ENCODE assay signal across 8 cellular contexts in the genomic region with DNA sequence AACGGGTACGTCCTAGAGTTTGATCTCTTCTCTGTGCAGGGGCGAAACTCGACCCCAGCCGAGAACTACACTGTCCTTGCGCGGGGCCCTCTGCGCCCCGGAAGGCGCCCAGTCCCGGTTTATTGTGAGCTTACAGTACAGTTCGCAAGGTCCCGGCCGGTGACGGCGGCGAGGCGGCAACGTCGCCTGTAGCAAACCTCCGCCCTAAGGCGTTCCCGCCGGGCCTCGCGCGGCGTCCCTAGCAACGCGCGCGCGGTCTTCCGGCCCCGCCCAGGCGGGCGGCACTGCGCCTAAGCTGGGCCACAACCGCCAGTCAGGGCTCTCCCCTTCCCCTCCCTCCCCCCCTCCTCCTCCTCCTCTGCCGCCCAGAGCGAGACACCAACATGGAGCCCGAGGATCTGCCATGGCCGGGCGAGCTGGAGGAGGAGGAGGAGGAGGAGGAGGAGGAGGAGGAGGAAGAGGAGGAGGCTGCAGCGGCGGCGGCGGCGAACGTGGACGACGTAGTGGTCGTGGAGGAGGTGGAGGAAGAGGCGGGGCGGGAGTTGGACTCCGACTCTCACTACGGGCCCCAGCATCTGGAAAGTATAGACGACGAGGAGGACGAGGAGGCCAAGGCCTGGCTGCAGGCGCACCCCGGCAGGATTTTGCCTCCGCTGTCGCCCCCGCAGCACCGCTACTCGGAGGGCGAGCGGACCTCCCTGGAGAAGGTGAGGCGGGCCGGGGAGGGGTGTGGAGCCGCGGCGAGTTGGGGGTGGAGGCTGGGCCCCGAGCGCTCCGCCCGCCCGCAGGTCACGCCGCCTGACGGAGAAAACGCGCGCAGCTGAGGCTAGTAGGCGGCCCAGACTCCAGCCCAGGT. TPM values are rescaled to one million over a fixed set of nuclear protein-coding genes. Genes with fewer than 3 reads are reported as not detected.
DNase-seq lines count a peak whose midpoint lies in the region; ATAC-seq and TF ChIP-seq lines count a peak whose summit lies in the region.

A gene with protein sequence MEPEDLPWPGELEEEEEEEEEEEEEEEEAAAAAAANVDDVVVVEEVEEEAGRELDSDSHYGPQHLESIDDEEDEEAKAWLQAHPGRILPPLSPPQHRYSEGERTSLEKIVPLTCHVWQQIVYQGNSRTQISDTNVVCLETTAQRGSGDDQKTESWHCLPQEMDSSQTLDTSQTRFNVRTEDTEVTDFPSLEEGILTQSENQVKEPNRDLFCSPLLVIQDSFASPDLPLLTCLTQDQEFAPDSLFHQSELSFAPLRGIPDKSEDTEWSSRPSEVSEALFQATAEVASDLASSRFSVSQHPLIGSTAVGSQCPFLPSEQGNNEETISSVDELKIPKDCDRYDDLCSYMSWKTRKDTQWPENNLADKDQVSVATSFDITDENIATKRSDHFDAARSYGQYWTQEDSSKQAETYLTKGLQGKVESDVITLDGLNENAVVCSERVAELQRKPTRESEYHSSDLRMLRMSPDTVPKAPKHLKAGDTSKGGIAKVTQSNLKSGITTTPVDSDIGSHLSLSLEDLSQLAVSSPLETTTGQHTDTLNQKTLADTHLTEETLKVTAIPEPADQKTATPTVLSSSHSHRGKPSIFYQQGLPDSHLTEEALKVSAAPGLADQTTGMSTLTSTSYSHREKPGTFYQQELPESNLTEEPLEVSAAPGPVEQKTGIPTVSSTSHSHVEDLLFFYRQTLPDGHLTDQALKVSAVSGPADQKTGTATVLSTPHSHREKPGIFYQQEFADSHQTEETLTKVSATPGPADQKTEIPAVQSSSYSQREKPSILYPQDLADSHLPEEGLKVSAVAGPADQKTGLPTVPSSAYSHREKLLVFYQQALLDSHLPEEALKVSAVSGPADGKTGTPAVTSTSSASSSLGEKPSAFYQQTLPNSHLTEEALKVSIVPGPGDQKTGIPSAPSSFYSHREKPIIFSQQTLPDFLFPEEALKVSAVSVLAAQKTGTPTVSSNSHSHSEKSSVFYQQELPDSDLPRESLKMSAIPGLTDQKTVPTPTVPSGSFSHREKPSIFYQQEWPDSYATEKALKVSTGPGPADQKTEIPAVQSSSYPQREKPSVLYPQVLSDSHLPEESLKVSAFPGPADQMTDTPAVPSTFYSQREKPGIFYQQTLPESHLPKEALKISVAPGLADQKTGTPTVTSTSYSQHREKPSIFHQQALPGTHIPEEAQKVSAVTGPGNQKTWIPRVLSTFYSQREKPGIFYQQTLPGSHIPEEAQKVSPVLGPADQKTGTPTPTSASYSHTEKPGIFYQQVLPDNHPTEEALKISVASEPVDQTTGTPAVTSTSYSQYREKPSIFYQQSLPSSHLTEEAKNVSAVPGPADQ (N-terminal part only) (plus strand): TSS at position 351 of the 856 bp plus-strand sequence. CDS start 33 bp downstream, at position 384.

- ATAC-seq in GM19025 (IDR thresholded peaks at IDR 0.05; ENCODE audit: low read depth, unreplicated experiment) (peak; percentile 89), HG03280 (IDR thresholded peaks at IDR 0.05; ENCODE audit: unreplicated experiment) (peak; percentile 88), activated B cell treated with CpG ODN at 0.5 μM for 24 hours (ENCODE audit: low read depth) (peak; percentile 85)

- intact Hi-C loops in activated B cell treated with CpG ODN at 0.5 μM for 24 hours (cut with micrococcal nuclease): loop anchor here (1.0 to 10.0 kb wide), 9 partner anchors 92 to 1572 kb away; partner anchors contain the start of genes CCT7, EGR4, EXOC6B and FBXO41
- intact Hi-C loops in spleen (cut with DNase I; ENCODE audit: low total_unique reads): loop anchor here (10.0 kb wide), 1 partner anchor 101 kb away; the partner anchor contains the start of gene FBXO41

- H3K9me3 Mint-ChIP-seq in activated B cell treated with CpG ODN at 0.5 μM for 24 hours: no peaks in the 10 kb centered on the region

- H3K9me3 ChIP-seq in spleen: no peaks in the 10 kb centered on the region

- H3K4me1 Mint-ChIP-seq in activated B cell treated with CpG ODN at 0.5 μM for 24 hours: peaks cover 19% of the 10 kb centered on the region

- H3K4me1 ChIP-seq in spleen: peaks cover 0 to 30% (median 17%) of the 10 kb centered on the region in 6 donors

- TF ChIP-seq CTCF in AG10803 (conservative IDR thresholded peaks at IDR 0.05; ENCODE audit: low read length) (peak; percentile 11; the same call in 1 of the 2 replicates), activated B cell treated with CpG ODN at 0.5 μM for 24 hours (IDR thresholded peaks at IDR 0.05) (no peak), cardiac fibroblast (IDR thresholded peaks at IDR 0.05; ENCODE audit: low read depth, low read length) (peak; percentile 15), spleen (IDR thresholded peaks at IDR 0.05 in 8 of 11, conservative IDR thresholded peaks at IDR 0.05 in 3 of 11) (peak in 6 of 11 experiments; percentile 24 to 48 (median 35))

- 0 to 1% (median 0%) methylated on average over 58 to 86 of the region's 86 CpGs for whole genome bisulfite sequencing in spleen, 5 donors

- no peak for TF ChIP-seq POLR2A in spleen (IDR thresholded peaks at IDR 0.05)

- peak within 1 kb of the TSS; percentile 89 for H3K27ac Mint-ChIP-seq in activated B cell treated with CpG ODN at 0.5 μM for 24 hours

- H3K27me3 Mint-ChIP-seq in activated B cell treated with CpG ODN at 0.5 μM for 24 hours: peaks cover 3% of the 10 kb centered on the region

- peak within 1 kb of the TSS; percentile 95 for H3K4me3 ChIP-seq in AG10803 (ENCODE audit: low read length)
- peak within 1 kb of the TSS; percentile 88 to 95 for H3K4me3 ChIP-seq in cardiac fibroblast (replicated peaks in 1 of 2; ENCODE audit: low read depth in 2 of 2, low read length in 2 of 2)
- peak within 1 kb of the TSS; percentile 66 to 90 (median 83) for H3K4me3 ChIP-seq in spleen

- peak within 1 kb of the TSS; percentile 76 to 97 (median 90) for H3K27ac ChIP-seq in spleen

- CTCF ChIA-PET in activated B cell treated with CpG ODN at 0.5 μM for 24 hours (lab: Charles Lee): interaction anchor here (1.0 to 1.8 kb wide), 2 partner anchors 95 to 152 kb away, joined by 3 to 4 read pairs; partner anchors contain the start of genes CCT7 and PRADC1

- H3K4me3 Mint-ChIP-seq in activated B cell treated with CpG ODN at 0.5 μM for 24 hours: peak within 1 kb of the TSS; percentile 90

- peaks cover 0 to 4% (median 0%) of the 10 kb centered on the region in 7 donors for H3K27me3 ChIP-seq in spleen (replicated peaks in 1 of 7)

- POLR2A ChIA-PET in activated B cell treated with CpG ODN at 0.5 μM for 24 hours (lab: Charles Lee): interaction anchor here (1.0 to 2.6 kb wide), 6 partner anchors 94 to 352 kb away, joined by 3 to 34 read pairs (median 4); partner anchors contain the start of genes CCT7, FBXO41, PRADC1 and SFXN5

- peaks cover 2% of the 10 kb centered on the region for H3K36me3 Mint-ChIP-seq in activated B cell treated with CpG ODN at 0.5 μM for 24 hours (ENCODE audit: low read depth)

- no peaks in the 10 kb centered on the region for H3K36me3 ChIP-seq in spleen

- DNase-seq in AG10803 (ENCODE audit: low read depth) (peak; percentile 91), NCI-H345 (lab: John Stamatoyannopoulos, UW) (peak; percentile 95), activated B cell treated with CpG ODN at 0.5 μM for 24 hours (peak; percentile 85), cardiac fibroblast (ENCODE audit: low read depth in 2 of 2) (peak; percentile 88 to 95), inferior parietal cortex (ENCODE audit: extremely low spot score) (peak; percentile 87), spleen (peak; percentile 98)

RNA-seq across cellular contexts. Expression of the gene that starts here (rescaled TPM):
- total RNA-seq in activated B cell treated with CpG ODN at 0.5 μM for 24 hours (17.8 and 20.1 TPM in 2 replicates), spleen (10 to 100 TPM; 12.8 to 34.2 (median 21.4) TPM)
- 1 to 10 TPM; 3.8 to 4.6 (median 4.4) TPM for polyA plus RNA-seq in spleen

Comparison
In these comparisons a context has a peak if more than half of its experiments do, and no peak if none do; other contexts are left out.
1. Peak in every context shown above with its lines: DNase-seq, ATAC-seq, H3K4me3 ChIP-seq and H3K27ac ChIP-seq.